ENCODE assay signal across 1 cellular context in the genomic region with DNA sequence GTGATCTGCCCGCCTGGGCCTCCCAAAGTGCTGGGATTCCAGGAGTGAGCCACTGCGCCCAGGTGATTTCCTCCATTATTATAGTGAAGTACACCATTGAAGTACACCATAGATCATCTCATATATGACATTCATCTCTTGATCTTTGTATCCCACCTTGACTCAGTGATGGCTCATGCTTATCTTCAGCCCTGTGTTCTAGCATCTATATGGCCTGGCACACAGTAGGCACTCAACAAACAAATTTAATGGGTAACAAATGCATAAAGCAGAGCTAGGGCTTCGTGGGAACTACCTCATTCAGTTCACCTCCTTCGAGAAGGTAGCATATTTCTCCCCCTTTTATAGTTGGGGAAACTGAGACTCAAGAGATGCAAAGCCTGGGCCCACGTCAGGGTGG.
TF ChIP-seq lines count a peak whose summit lies in the region.

No MANE protein-coding gene starts in this region.

TF ChIP-seq in SK-N-SH, 30 proteins besides CTCF, POLR2A, EP300 and RAD21 (continued from another document):
- TF ChIP-seq SMC3 (IDR thresholded peaks at IDR 0.05; ENCODE audit: low read depth, low read length) (no peak), FOXM1 (IDR thresholded peaks at IDR 0.05; ENCODE audit: low read depth) (no peak)
TF ChIP-seq in SK-N-SH: peak in this region for 0.
